7 cellular contexts compared by ENCODE assay signal in the genomic region with DNA sequence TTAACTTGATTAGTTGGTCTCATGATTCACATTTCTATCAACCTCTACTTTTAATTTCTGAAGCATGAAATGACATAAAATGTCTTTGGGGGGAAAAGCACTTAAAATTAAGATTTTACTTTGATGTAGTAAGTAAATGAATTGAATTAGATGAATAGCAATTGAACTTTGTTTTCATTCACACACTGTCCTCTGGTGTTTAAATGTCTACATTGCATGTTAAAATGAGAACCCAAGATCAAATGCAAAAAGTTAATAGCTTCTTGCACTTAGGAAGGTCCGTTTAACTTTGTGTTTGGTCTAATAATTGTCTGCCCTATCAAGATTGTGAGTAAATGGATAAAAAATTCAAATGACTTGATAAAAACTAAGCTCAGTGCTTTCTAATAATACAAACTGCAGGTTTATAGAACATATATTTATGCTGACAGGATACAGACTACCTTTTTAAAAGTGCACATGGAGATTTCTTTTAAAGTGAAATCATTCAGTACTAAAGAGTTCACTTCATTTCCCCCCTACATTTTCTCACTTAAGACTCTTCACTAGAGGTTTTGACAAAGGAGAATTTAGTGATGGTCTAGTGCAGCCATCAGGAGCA.
DNase-seq lines count a peak whose midpoint lies in the region; ATAC-seq and TF ChIP-seq lines count a peak whose summit lies in the region.

No MANE protein-coding gene starts in this region.

- H2BK15ac ChIP-seq in mesendoderm (replicated peaks; ENCODE audit: low read depth) = no peak overlapping the region

- WGBS in mesendoderm (ENCODE audit: extremely low coverage, insufficient coverage, low lambda C conversion rate) = no CpG with 5 or more reads among the region's 1 CpG

- H3K9ac ChIP-seq in mesendoderm (ENCODE audit: low read length) = no peak overlapping the region

- H3K4me1 Mint-ChIP-seq in brain = peaks cover 18% of the 10 kb centered on the region
- no peaks in the 10 kb centered on the region for H3K4me1 Mint-ChIP-seq in effector memory CD8-positive, alpha-beta T cell (ENCODE audit: low read depth in 2 of 2)

- DNase-seq in EH (ENCODE audit: low read depth) (peak; percentile 54), mesendoderm (peak; percentile 34), foreskin melanocyte (no peak)
- no peak for DNase-seq in effector memory CD8-positive, alpha-beta T cell

- ATAC-seq in HG03460 (IDR thresholded peaks at IDR 0.05; ENCODE audit: unreplicated experiment) = no peak
- no peak for ATAC-seq in effector memory CD8-positive, alpha-beta T cell (replicated peaks)

- H3K56ac ChIP-seq in mesendoderm (ENCODE audit: low read length) = no peak overlapping the region

- H4K8ac ChIP-seq in mesendoderm (ENCODE audit: low read depth, low read length) = no peak overlapping the region

- H3K27ac ChIP-seq in mesendoderm (ENCODE audit: low read depth, low read length) = no peak overlapping the region

- H2BK5ac ChIP-seq in mesendoderm (ENCODE audit: low read length) = no peak overlapping the region

- no peaks in the 10 kb centered on the region for H3K27me3 ChIP-seq in mesendoderm (ENCODE audit: insufficient read depth, low read length, poor library complexity)

- no peak overlapping the region for H4K5ac ChIP-seq in mesendoderm (ENCODE audit: low read length)

- H3K23ac ChIP-seq in mesendoderm (ENCODE audit: low read length) = no peak overlapping the region

- no peak overlapping the region for H2AK5ac ChIP-seq in mesendoderm (ENCODE audit: low read length)

- H3K36me3 ChIP-seq in mesendoderm (ENCODE audit: control insufficient read depth, insufficient read depth, low read length) = no peaks in the 10 kb centered on the region

- no peak overlapping the region for H3K18ac ChIP-seq in mesendoderm (ENCODE audit: low read length)

- H3K4me3 ChIP-seq in mesendoderm (ENCODE audit: low read length) = no peak overlapping the region

- no peaks in the 10 kb centered on the region for H3K4me1 ChIP-seq in mesendoderm (ENCODE audit: control insufficient read depth, low read depth, low read length)

- no peaks in the 10 kb centered on the region for H3K79me1 ChIP-seq in mesendoderm (ENCODE audit: low read length)

- H3K79me2 ChIP-seq in mesendoderm (ENCODE audit: control insufficient read depth, insufficient read depth, low read length) = no peaks in the 10 kb centered on the region

- H3K27ac Mint-ChIP-seq in brain = no peak overlapping the region
- H3K27ac Mint-ChIP-seq in effector memory CD8-positive, alpha-beta T cell = no peak overlapping the region

- peak; percentile 77 for TF ChIP-seq CTCF in LNCAP (IDR thresholded peaks at IDR 0.05)
- TF ChIP-seq CTCF in brain (conservative IDR thresholded peaks at IDR 0.05) = peak; percentile 76 to 90

- no peaks in the 10 kb centered on the region for H3K27me3 Mint-ChIP-seq in brain
- H3K27me3 Mint-ChIP-seq in effector memory CD8-positive, alpha-beta T cell = peaks cover 22 to 28% of the 10 kb centered on the region in 2 donors

- H2BK120ac ChIP-seq in mesendoderm (ENCODE audit: low read depth, low read length) = no peak overlapping the region

- H3K4me2 ChIP-seq in mesendoderm (ENCODE audit: low read length) = no peak overlapping the region

- no peak overlapping the region for H3K4me3 Mint-ChIP-seq in brain
- no peak overlapping the region for H3K4me3 Mint-ChIP-seq in effector memory CD8-positive, alpha-beta T cell

- no peaks in the 10 kb centered on the region for H3K9me3 Mint-ChIP-seq in brain
- H3K9me3 Mint-ChIP-seq in effector memory CD8-positive, alpha-beta T cell = no peaks in the 10 kb centered on the region

- H3K36me3 Mint-ChIP-seq in brain = no peaks in the 10 kb centered on the region
- no peaks in the 10 kb centered on the region for H3K36me3 Mint-ChIP-seq in effector memory CD8-positive, alpha-beta T cell (ENCODE audit: insufficient read depth)

- no peak overlapping the region for H3K4ac ChIP-seq in mesendoderm (ENCODE audit: low read depth, low read length)

Comparison
In these comparisons a context has a peak if more than half of its experiments do, and no peak if none do; other contexts are left out.
1. DNase-seq: peak in EH (single experiment) and mesendoderm (single experiment); none in effector memory CD8-positive, alpha-beta T cell (0 of 3) and foreskin melanocyte (single experiment).